In the genomic region with DNA sequence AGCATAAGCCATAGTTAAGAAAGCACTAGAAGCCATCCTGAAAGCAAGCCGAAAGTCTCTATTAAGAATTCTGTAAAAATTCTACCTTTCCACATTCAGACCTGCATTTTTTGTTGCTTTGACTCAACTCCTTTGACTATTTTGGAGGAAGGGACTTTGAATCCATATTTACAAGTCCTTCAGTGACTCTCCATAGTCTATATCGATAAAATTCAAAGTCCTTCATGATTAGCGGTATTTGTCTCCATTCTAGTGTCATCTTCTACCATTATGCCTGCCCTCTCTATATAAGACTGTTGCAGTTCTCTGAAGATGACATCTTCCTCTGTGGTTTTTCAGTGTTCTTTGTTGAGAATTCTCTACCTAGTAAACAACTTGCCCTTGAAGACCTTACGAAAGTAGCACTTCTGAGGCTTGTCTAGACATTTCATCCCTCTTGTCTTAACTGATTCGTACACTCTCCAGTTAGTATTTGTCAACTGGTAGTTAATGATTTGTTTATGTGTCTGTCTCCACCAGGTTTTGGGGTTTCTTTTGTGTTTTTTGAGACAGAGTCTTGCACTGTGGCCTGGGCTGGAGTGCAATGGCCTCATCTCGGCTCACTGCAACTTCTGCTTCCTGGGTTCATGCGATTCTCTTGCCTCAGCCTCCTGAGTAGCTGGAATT, we compare ENCODE assay signal across 8 cellular contexts. TPM values are rescaled to one million over a fixed set of nuclear protein-coding genes. Genes with fewer than 3 reads are reported as not detected.
DNase-seq lines count a peak whose midpoint lies in the region; ATAC-seq and TF ChIP-seq lines count a peak whose summit lies in the region.

No MANE protein-coding gene starts in this region.

- peaks cover 36 to 52% of the 10 kb centered on the region in 2 donors for H3K4me1 Mint-ChIP-seq in natural killer cell

- peak overlapping the region; percentile 67 for H3K4me3 ChIP-seq in AG04449 (ENCODE audit: low read depth, low read length)

- POLR2A ChIA-PET in AG04449 (lab: Yijun Ruan, JAX), result no interaction called here

- H3K36me3 Mint-ChIP-seq in activated naive CD4-positive, alpha-beta T cell treated with anti-CD3 and anti-CD28 coated beads, Interleukin-2, amount 50 U/mL, for 72 hours, result peaks cover 21% of the 10 kb centered on the region in 2 donors
- peaks cover 10% of the 10 kb centered on the region for H3K36me3 Mint-ChIP-seq in natural killer cell

- DNase-seq in AG04449 (ENCODE audit: low read depth, low spot score) (no peak), natural killer cell (peak; percentile 40), inferior parietal cortex (ENCODE audit: extremely low spot score) (no peak), posterior vena cava (ENCODE audit: low spot score) (no peak)
- DNase-seq in activated naive CD4-positive, alpha-beta T cell treated with anti-CD3 and anti-CD28 coated beads, Interleukin-2, amount 50 U/mL, for 72 hours (ENCODE audit: low spot score in 2 of 2), result no peak
- DNase-seq in NK-92 treated with Interleukin-12 subunit alpha and Interleukin-12 subunit beta, amount 100 ng/mL, for 24 hours (lab: John Stamatoyannopoulos, UW), result no peak

- intact Hi-C loops in natural killer cell (cut with micrococcal nuclease), result loop anchor here (1.0 to 5.0 kb wide), 4 partner anchors 12 to 153 kb away; no protein-coding TSS in a partner anchor
- intact Hi-C loops in posterior vena cava (cut with DNase I), result no loop called here

- no peaks in the 10 kb centered on the region for H3K9me3 Mint-ChIP-seq in activated naive CD4-positive, alpha-beta T cell treated with anti-CD3 and anti-CD28 coated beads, Interleukin-2, amount 50 U/mL, for 72 hours
- no peaks in the 10 kb centered on the region for H3K9me3 Mint-ChIP-seq in natural killer cell

- H3K27ac Mint-ChIP-seq in activated naive CD4-positive, alpha-beta T cell treated with anti-CD3 and anti-CD28 coated beads, Interleukin-2, amount 50 U/mL, for 72 hours, result peak overlapping the region; percentile 99
- peak overlapping the region; percentile 92 to 100 for H3K27ac Mint-ChIP-seq in natural killer cell

- TF ChIP-seq CTCF in AG04449 (IDR thresholded peaks at IDR 0.05; ENCODE audit: insufficient read depth, low read length, missing control alignments) (no peak), natural killer cell (IDR thresholded peaks at IDR 0.05) (no peak)

- CTCF ChIA-PET in AG04449 (lab: Yijun Ruan, JAX), result interaction anchor here (0.8 to 2.8 kb wide), 6 partner anchors 8 to 207 kb away, joined by 4 to 18 read pairs (median 7); no protein-coding TSS in a partner anchor

- H3K27me3 Mint-ChIP-seq in natural killer cell (ENCODE audit: low read depth in 2 of 2), result no peaks in the 10 kb centered on the region

- ATAC-seq in GM19023 (IDR thresholded peaks at IDR 0.05; ENCODE audit: unreplicated experiment) (peak; percentile 51), HG03103 (IDR thresholded peaks at IDR 0.05; ENCODE audit: low read depth, unreplicated experiment) (peak; percentile 23), natural killer cell (peak; percentile 26 to 58 (median 46))
- ATAC-seq in activated naive CD4-positive, alpha-beta T cell treated with anti-CD3 and anti-CD28 coated beads, Interleukin-2, amount 50 U/mL, for 72 hours, result peak; percentile 11 to 19

- H3K4me3 Mint-ChIP-seq in natural killer cell, result peak overlapping the region; percentile 98

RNA-seq across cellular contexts. Expression of a gene that starts 1.7 kb away (rescaled TPM):
- total RNA-seq in activated naive CD4-positive, alpha-beta T cell treated with anti-CD3 and anti-CD28 coated beads, Interleukin-2, amount 50 U/mL, for 72 hours, result 10 to 100 TPM; 73.1 to 74.1 TPM
- total RNA-seq in natural killer cell (100 to 1,000 TPM; 125 to 158 (median 146) TPM), posterior vena cava (100 to 1,000 TPM in 1 of 2 donors, 10 to 100 TPM in 1; 85.4 to 108 TPM)
